10 cellular contexts compared by ENCODE assay signal in the genomic region with DNA sequence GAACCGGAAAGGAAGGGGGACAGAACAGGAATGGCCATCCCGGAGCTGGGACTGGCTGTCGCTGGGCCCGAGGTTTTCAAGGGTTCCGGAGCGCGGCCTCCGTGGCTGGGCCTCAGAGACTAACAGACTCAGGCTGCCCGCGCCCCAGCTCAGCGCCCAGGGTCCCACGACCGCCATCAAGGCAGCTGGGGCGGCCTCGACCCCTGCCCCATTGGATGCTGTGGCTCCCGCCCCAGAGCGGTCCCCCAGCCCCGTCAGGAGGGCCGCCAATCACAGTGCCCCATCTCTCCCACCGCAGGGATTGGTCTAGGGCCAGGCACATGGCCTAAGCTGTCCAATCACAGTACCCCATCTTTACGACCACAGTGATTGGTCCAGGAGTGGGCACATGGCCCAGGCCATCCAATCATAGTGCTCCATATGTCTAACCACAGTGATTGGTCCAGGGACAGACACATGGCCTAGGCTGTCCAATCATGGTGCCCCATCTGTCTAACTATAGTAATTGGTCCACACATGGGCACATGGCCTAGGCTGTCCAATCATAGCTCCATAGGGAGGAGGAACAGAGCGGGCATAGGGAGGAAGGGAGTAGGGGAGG.
DNase-seq lines count a peak whose midpoint lies in the region; ATAC-seq, FAIRE-seq and TF ChIP-seq lines count a peak whose summit lies in the region.
"Had no signal": no experiment of that assay in that cellular context is flagged by ENCODE, and none has a peak within 500 bp of the region (broad histone marks: within the 10 kb centered on the region; RNA-seq: fewer than 3 reads in every experiment).

No MANE protein-coding gene starts in this region.

- no peak for TF ChIP-seq POLR2A in endothelial cell of umbilical vein (IDR thresholded peaks at IDR 0.05; ENCODE audit: low read depth, low read length)

- POLR2A ChIA-PET in endothelial cell of umbilical vein (lab: Charles Lee) = no interaction called here

- H3K27me3 ChIP-seq in endothelial cell of umbilical vein (ENCODE audit: control insufficient read depth in 2 of 2, insufficient read depth in 2 of 2, low read length in 2 of 2) = no peaks in the 10 kb centered on the region

- TF ChIP-seq CTCF in endothelial cell of umbilical vein (IDR thresholded peaks at IDR 0.05; ENCODE audit: extremely low read depth in 1 of 2, insufficient read depth in 1 of 2, low read depth in 1 of 2, low read length in 2 of 2) (no peak), omental fat pad (IDR thresholded peaks at IDR 0.05) (no peak), Calu3 (IDR thresholded peaks at IDR 0.05; ENCODE audit: unreplicated experiment) (no peak), type B pancreatic cell (conservative IDR thresholded peaks at IDR 0.05) (no peak)

- H3K36me3 Mint-ChIP-seq in Calu3 (ENCODE audit: insufficient read depth, unreplicated experiment) = no peaks in the 10 kb centered on the region
- no peaks in the 10 kb centered on the region for H3K36me3 Mint-ChIP-seq in type B pancreatic cell

- no peaks in the 10 kb centered on the region for H4K20me1 ChIP-seq in endothelial cell of umbilical vein (replicated peaks; ENCODE audit: control insufficient read depth, extremely low read depth, insufficient read depth, low read length)

- H3K4me1 Mint-ChIP-seq in Calu3 (ENCODE audit: low read depth, unreplicated experiment) = no peaks in the 10 kb centered on the region
- peaks cover 10% of the 10 kb centered on the region for H3K4me1 Mint-ChIP-seq in type B pancreatic cell (ENCODE audit: unreplicated experiment)

- H3K9me3 Mint-ChIP-seq in Calu3 (ENCODE audit: low read depth, unreplicated experiment) (no peaks in the 10 kb centered on the region), type B pancreatic cell (no peaks in the 10 kb centered on the region)

- H3K4me3 Mint-ChIP-seq in Calu3 (ENCODE audit: low read depth, unreplicated experiment) (no peak overlapping the region), type B pancreatic cell (no peak overlapping the region)

- H3K9me1 ChIP-seq in endothelial cell of umbilical vein (replicated peaks; ENCODE audit: control insufficient read depth, extremely low read depth, insufficient read depth, low read length) = no peaks in the 10 kb centered on the region

- no peak overlapping the region for H3K9ac ChIP-seq in endothelial cell of umbilical vein (replicated peaks; ENCODE audit: extremely low read depth, insufficient read depth, low read length)

- CTCF ChIA-PET in endothelial cell of umbilical vein (lab: Charles Lee) = interaction anchor here (0.7 to 1.9 kb wide), 3 partner anchors 9 to 156 kb away, joined by 3 to 5 read pairs (median 3); no protein-coding TSS in a partner anchor
- CTCF ChIA-PET in Calu3 (lab: Charles Lee) = no interaction called here

- no peaks in the 10 kb centered on the region for H3K36me3 ChIP-seq in endothelial cell of umbilical vein (ENCODE audit: control insufficient read depth in 2 of 2, extremely low read depth in 1 of 2, insufficient read depth in 2 of 2, low read length in 2 of 2)
- H3K36me3 ChIP-seq: tibial artery had no signal

- no peaks in the 10 kb centered on the region for H3K4me1 ChIP-seq in endothelial cell of umbilical vein (ENCODE audit: control insufficient read depth, extremely low read depth, insufficient read depth, low read length)

- H2AFZ ChIP-seq in endothelial cell of umbilical vein (ENCODE audit: low read depth, low read length) = no peak overlapping the region

- H3K27ac ChIP-seq in endothelial cell of umbilical vein (ENCODE audit: insufficient read depth, low read depth, low read length) = no peak overlapping the region
- H3K27ac ChIP-seq: tibial artery had no signal

- no peaks in the 10 kb centered on the region for H3K79me2 ChIP-seq in endothelial cell of umbilical vein (ENCODE audit: control insufficient read depth, insufficient read depth, low read length)

- no peak overlapping the region for H3K4me2 ChIP-seq in endothelial cell of umbilical vein (ENCODE audit: insufficient read depth, low read length)

- ATAC-seq in omental fat pad (ENCODE audit: low FRiP score) = peak; percentile 56
- ATAC-seq in HG03108 (IDR thresholded peaks at IDR 0.05; ENCODE audit: unreplicated experiment) = no peak

- dilution Hi-C loops in endothelial cell of umbilical vein (cut with MboI; ENCODE audit: extremely low pct_ligation_motif_present, low sequenced_read_pairs) = no loop called here

- H3K4me3 ChIP-seq in endothelial cell of umbilical vein (replicated peaks in 1 of 3; ENCODE audit: insufficient read depth in 1 of 3, low read depth in 1 of 3, low read length in 3 of 3) = no peak overlapping the region

- H3K9me3 ChIP-seq in endothelial cell of umbilical vein (replicated peaks; ENCODE audit: control insufficient read depth, insufficient read depth, low read length) = no peaks in the 10 kb centered on the region
- H3K9me3 ChIP-seq: tibial artery had no signal

- BruUV-seq in endothelial cell of umbilical vein (replicated peaks; lab: Mats Ljungman, UMichigan) (no TSS peak), Calu3 (replicated peaks; lab: Mats Ljungman, UMichigan) (no TSS peak)

- intact Hi-C loops in endothelial cell of umbilical vein (cut with micrococcal nuclease) (no loop called here), Calu3 (cut with micrococcal nuclease; ENCODE audit: unreplicated experiment) (no loop called here)

- H3K27me3 Mint-ChIP-seq in Calu3 (ENCODE audit: unreplicated experiment) (peaks cover 42% of the 10 kb centered on the region), type B pancreatic cell (peaks cover 29% of the 10 kb centered on the region)

- H3K27ac Mint-ChIP-seq in Calu3 (ENCODE audit: unreplicated experiment) (no peak overlapping the region), type B pancreatic cell (no peak overlapping the region)

- no peak for FAIRE-seq in endothelial cell of umbilical vein (lab: Jason Lieb, UNC)

- DNase-seq in EH (ENCODE audit: low read depth) = peak; percentile 14
- DNase-seq in RPMI7951 (ENCODE audit: low read depth) = peak; percentile 39
- DNase-seq in endothelial cell of umbilical vein (ENCODE audit: low read depth, low spot score) = peak; percentile 7
- DNase-seq in omental fat pad (ENCODE audit: low spot score) = no peak
- DNase-seq in Calu3 = no peak
- no peak for DNase-seq in type B pancreatic cell (ENCODE audit: extremely low spot score, unreplicated experiment)
- no peak for DNase-seq in dedifferentiated amniotic fluid mesenchymal stem cell (ENCODE audit: extremely low spot score)
- DNase-seq: NCI-H2029 treated with DMSO at 0.1 percent for 48 hours had no signal

TF ChIP-seq in endothelial cell of umbilical vein, 7 proteins besides CTCF, POLR2A, EP300 and RAD21:
- no peak for TF ChIP-seq MYC (IDR thresholded peaks at IDR 0.05; ENCODE audit: low read depth, low read length)
- TF ChIP-seq POLR2AphosphoS5 (IDR thresholded peaks at IDR 0.05; ENCODE audit: insufficient read depth, low read depth, low read length) = no peak
- no peak for TF ChIP-seq GATA2 (IDR thresholded peaks at IDR 0.05; ENCODE audit: insufficient read depth, insufficient read length, low read depth, low read length)
- no peak for TF ChIP-seq FOS (IDR thresholded peaks at IDR 0.05; ENCODE audit: borderline replicate concordance, insufficient read depth, low read length)
- TF ChIP-seq EZH2 (IDR thresholded peaks at IDR 0.05; ENCODE audit: borderline replicate concordance, low read depth, low read length, severe bottlenecking) = no peak
- peak; percentile 13 for TF ChIP-seq MAX (IDR thresholded peaks at IDR 0.05; ENCODE audit: insufficient read depth, insufficient read length)

Comparison
In these comparisons a context has a peak if more than half of its experiments do, and no peak if none do; other contexts are left out.
1. DNase-seq: peak in EH (single experiment), RPMI7951 (single experiment) and endothelial cell of umbilical vein (single experiment); none in omental fat pad (single experiment), Calu3 (single experiment), type B pancreatic cell (single experiment) and dedifferentiated amniotic fluid mesenchymal stem cell (single experiment).